In genomic region chr7:5596046-5596895, GRCh38 we compare ENCODE assay signal across 1 cellular context.
A peak's percentile ranks its signal among the peaks of the same experiment; 100 is the strongest.
TF ChIP-seq lines count a peak whose summit lies in the region.

No MANE protein-coding gene starts in this region.

TF ChIP-seq in K562, 482 proteins besides CTCF, POLR2A, EP300 and RAD21 (continued from another document and continues in another):
- TF ChIP-seq SMARCA4 (IDR thresholded peaks at IDR 0.05) (no peak; the same call in 1 of the 2 replicates), EGR1 (conservative IDR thresholded peaks at IDR 0.05) (no peak; the same call in 1 of the 2 replicates), CHAMP1 (IDR thresholded peaks at IDR 0.05) (no peak), CHD7 (IDR thresholded peaks at IDR 0.05; ENCODE audit: low read depth, low read length) (no peak), KAT7 (CRISPR knock-in tag; IDR thresholded peaks at IDR 0.05; ENCODE audit: borderline replicate concordance) (no peak; the same call in 1 of the 2 replicates), HOMEZ (CRISPR knock-in tag; IDR thresholded peaks at IDR 0.05) (no peak), SMC3 (conservative IDR thresholded peaks at IDR 0.05; ENCODE audit: insufficient read depth, low read depth, low read length) (no peak), MIER1 (IDR thresholded peaks at IDR 0.05; ENCODE audit: low read depth) (0 out of 2 replicates have a peak, but pooled peaks have one; percentile 16), ZNF717 (CRISPR knock-in tag; IDR thresholded peaks at IDR 0.05) (no peak), ZNF57 (CRISPR knock-in tag; IDR thresholded peaks at IDR 0.05) (no peak), DPF2 (IDR thresholded peaks at IDR 0.05) (no peak; the same call in 1 of the 2 replicates), SAFB2 (IDR thresholded peaks at IDR 0.05; ENCODE audit: borderline replicate concordance, low read depth, low read length, severe bottlenecking) (no peak), NCOA4 (IDR thresholded peaks at IDR 0.05; ENCODE audit: partially characterized antibody) (no peak), ZNF384 (IDR thresholded peaks at IDR 0.05; ENCODE audit: low read depth, low read length) (0 out of 2 replicates have a peak, but pooled peaks have one; percentile 21), ZNF134 (CRISPR knock-in tag; conservative IDR thresholded peaks at IDR 0.05) (no peak), THRB (CRISPR knock-in tag; conservative IDR thresholded peaks at IDR 0.05) (no peak), SRSF3 (IDR thresholded peaks at IDR 0.05; ENCODE audit: insufficient read depth, low read length) (no peak), CEBPG (CRISPR knock-in tag; IDR thresholded peaks at IDR 0.05) (no peak; the same call in 1 of the 2 replicates), CEBPG (tag; conservative IDR thresholded peaks at IDR 0.05 in 1 of 2, IDR thresholded peaks at IDR 0.05 in 1 of 2) (no peak), SAP30 (IDR thresholded peaks at IDR 0.05; ENCODE audit: borderline replicate concordance, insufficient read depth, low read depth, low read length, poor library complexity, severe bottlenecking) (no peak), ATF6 (CRISPR knock-in tag; IDR thresholded peaks at IDR 0.05) (no peak), ZNF224 (CRISPR knock-in tag; IDR thresholded peaks at IDR 0.05) (no peak), CREM (IDR thresholded peaks at IDR 0.05; ENCODE audit: low read depth) (peak; percentile 60), WHSC1 (IDR thresholded peaks at IDR 0.05; ENCODE audit: low read length) (no peak), KDM5B (IDR thresholded peaks at IDR 0.05; ENCODE audit: insufficient replicate concordance, low read depth, low read length) (peak; percentile 18), EWSR1 (IDR thresholded peaks at IDR 0.05; ENCODE audit: borderline replicate concordance, low read depth, partially characterized antibody) (no peak), CREB1 (IDR thresholded peaks at IDR 0.05) (peak; percentile 40; the same call in 1 of the 2 replicates), CREB1 (CRISPR knock-in tag; IDR thresholded peaks at IDR 0.05) (peak; percentile 54; the same call in 1 of the 2 replicates), CLOCK (CRISPR knock-in tag; IDR thresholded peaks at IDR 0.05; ENCODE audit: borderline replicate concordance) (no peak), ZNF79 (CRISPR knock-in tag; IDR thresholded peaks at IDR 0.05; ENCODE audit: low read depth) (no peak), TSHZ1 (CRISPR knock-in tag; IDR thresholded peaks at IDR 0.05) (no peak)
